Comparison of ENCODE assay signal across 31 cellular contexts in the genomic region with DNA sequence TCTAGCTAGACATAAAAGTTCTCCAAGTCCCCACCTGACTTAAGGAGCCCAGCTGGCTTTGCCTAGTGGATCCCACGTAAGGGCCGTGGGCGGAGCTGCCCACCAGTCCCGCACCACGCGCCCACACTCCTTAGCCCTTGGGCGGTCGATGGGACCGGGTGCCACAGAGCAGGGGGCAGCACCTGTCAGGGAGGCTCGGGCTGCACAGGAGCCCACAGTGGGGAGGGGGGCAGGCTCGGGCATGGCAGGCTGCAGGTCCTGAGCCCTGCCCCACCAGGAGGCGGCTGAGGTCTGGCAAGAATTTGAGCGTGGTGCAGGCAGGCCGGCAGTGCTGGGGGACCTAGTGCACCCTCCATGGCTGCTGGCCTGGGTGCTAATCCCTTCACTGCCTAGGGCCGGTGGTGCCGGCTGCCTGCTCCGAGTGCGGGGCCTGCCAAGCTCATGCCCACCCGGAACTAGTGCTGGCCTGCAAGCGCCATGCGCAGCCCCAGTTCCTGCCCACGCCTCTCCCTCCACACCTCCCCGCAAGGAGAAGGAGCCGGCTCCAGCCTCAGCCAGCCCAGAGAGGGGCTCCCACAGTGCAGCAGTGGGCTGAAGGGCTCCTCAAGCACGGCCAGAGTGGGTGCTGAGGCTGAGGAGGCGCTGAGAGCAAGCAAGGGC.
"Had no signal": no experiment of that assay in that cellular context is flagged by ENCODE, and none has a peak within 500 bp of the region (broad histone marks: within the 10 kb centered on the region; RNA-seq: fewer than 3 reads in every experiment).

No MANE protein-coding gene starts in this region.

- H3K27me3 ChIP-seq: ascending aorta, cardiac muscle cell had no signal

- H3K36me3 ChIP-seq: ascending aorta, cardiac muscle cell, WERI-Rb-1 had no signal

- H3K27ac ChIP-seq: ascending aorta, cardiac muscle cell, WERI-Rb-1 had no signal

- DNase-seq: activated CD4-positive, alpha-beta memory T cell treated with anti-CD3 and anti-CD28 coated beads, Interleukin-2, amount 10 ng/mL, durations not matched to agents 7 days and 5 days; activated CD4-positive, alpha-beta T cell treated with anti-CD3 and anti-CD28 coated beads for 1 hour; activated CD4-positive, alpha-beta T cell treated with anti-CD3 and anti-CD28 coated beads for 36 hours; activated CD4-positive, alpha-beta T cell treated with anti-CD3 and anti-CD28 coated beads for 48 hours; activated CD4-positive, alpha-beta T cell treated with anti-CD3 and anti-CD28 coated beads, Interleukin-2, amount 10 ng/mL, durations not matched to agents 7 days and 5 days; activated CD4-positive, alpha-beta T cell treated with anti-CD3 and anti-CD28 coated beads, Interleukin-2, amount 50 U/mL, for 48 hours; activated CD4-positive, CD25-positive, alpha-beta regulatory T cell; activated CD8-positive, alpha-beta memory T cell treated with anti-CD3 and anti-CD28 coated beads for 24 hours; activated CD8-positive, alpha-beta memory T cell treated with anti-CD3 and anti-CD28 coated beads, Interleukin-2, amount 10 ng/mL, durations not matched to agents 7 days and 5 days; activated CD8-positive, alpha-beta memory T cell treated with anti-CD3 and anti-CD28 coated beads, Interleukin-2, amount 50 U/mL, for 48 hours; activated CD8-positive, alpha-beta T cell treated with anti-CD3 and anti-CD28 coated beads, Interleukin-2, amount 10 ng/mL, durations not matched to agents 7 days and 5 days; activated effector memory CD4-positive, alpha-beta T cell treated with Interleukin-2 at 50 U/mL for 16 hours; activated gamma-delta T cell; activated naive CD4-positive, alpha-beta T cell treated with anti-CD3 and anti-CD28 coated beads, Interleukin-2, amount 10 ng/mL, durations not matched to agents 7 days and 5 days; activated naive CD4-positive, alpha-beta T cell treated with Interleukin-2 at 50 U/mL for 16 hours; activated naive CD8-positive, alpha-beta T cell treated with anti-CD3 and anti-CD28 coated beads, Interleukin-2, amount 10 ng/mL, durations not matched to agents 7 days and 5 days; activated naive CD8-positive, alpha-beta T cell treated with anti-CD3 and anti-CD28 coated beads, Interleukin-2, amount 50 U/mL, for 24 hours; activated T-cell treated with anti-CD3 and anti-CD28 coated beads, Interleukin-2, amount 50 U/mL, for 24 hours; activated T-cell treated with anti-CD3 and anti-CD28 coated beads, Interleukin-2, amount 50 U/mL, for 48 hours; amygdala; anterior cingulate cortex; caudate nucleus; cerebellar nuclear complex; T-helper 1 cell; T-helper 2 cell; T-helper 9 cell; WERI-Rb-1 had no signal

- ATAC-seq: activated CD4-positive, alpha-beta T cell treated with anti-CD3 and anti-CD28 coated beads for 36 hours; activated CD4-positive, CD25-positive, alpha-beta regulatory T cell treated with anti-CD3 and anti-CD28 coated beads, Interleukin-2, amount 50 U/mL, for 24 hours; activated CD8-positive, alpha-beta memory T cell treated with anti-CD3 and anti-CD28 coated beads, Interleukin-2, amount 10 ng/mL, durations not matched to agents 7 days and 5 days; activated CD8-positive, alpha-beta T cell treated with anti-CD3 and anti-CD28 coated beads, Interleukin-2, amount 10 ng/mL, durations not matched to agents 7 days and 5 days; activated naive CD8-positive, alpha-beta T cell treated with anti-CD3 and anti-CD28 coated beads, Interleukin-2, amount 50 U/mL, for 24 hours; WTC11 had no signal

- H3K4me1 ChIP-seq: ascending aorta had no signal

- H3K4me3 ChIP-seq: ascending aorta, cardiac muscle cell had no signal
